Comparison of ENCODE assay signal across 7 cellular contexts in the genomic region with DNA sequence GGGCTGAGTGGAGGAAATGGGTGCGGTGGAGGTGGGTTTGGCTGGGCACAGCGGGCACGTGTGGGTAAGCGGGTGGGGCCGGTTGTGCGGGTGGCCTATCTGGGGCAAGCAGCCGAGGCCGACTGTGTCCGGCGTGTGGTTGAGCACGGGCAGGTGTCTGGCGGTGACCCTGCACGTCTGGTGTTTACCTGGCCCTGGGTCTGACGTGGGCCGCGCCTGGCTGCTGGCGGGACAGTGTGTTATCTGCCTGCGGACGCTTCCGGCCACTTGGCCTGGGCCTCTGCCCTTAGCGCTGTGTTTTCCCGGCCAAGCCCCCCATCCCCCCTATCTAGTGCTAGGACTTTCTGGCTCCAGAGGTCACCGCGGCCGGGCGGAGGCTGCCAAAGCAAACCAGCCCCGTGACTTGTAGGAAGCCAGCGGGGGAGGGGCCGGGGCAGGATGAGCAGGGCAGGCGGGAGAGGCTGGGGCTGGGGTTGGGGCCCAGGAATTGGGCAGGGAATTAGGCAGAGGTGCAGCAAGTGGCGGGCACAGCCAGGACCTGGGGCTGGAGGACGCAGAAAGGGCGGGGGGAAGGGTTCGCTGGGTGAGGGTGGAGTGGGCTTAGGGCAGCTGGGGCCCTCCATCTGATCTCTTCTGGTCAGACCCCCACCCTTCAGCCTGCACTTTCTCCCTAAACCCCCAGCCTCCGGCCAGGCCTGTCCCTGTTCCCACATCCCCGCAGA. TPM values are rescaled to one million over a fixed set of nuclear protein-coding genes. Genes with fewer than 3 reads are reported as not detected.
A peak's percentile ranks its signal among the peaks of the same experiment; 100 is the strongest.
DNase-seq lines count a peak whose midpoint lies in the region; ATAC-seq, FAIRE-seq and TF ChIP-seq lines count a peak whose summit lies in the region.

No MANE protein-coding gene starts in this region.

- H3K4me1 ChIP-seq in GM12878 (ENCODE audit: control insufficient read depth, insufficient read depth, low read length) (peaks cover 13% of the 10 kb centered on the region), kidney (ENCODE audit: control insufficient read depth in 1 of 2, insufficient read depth in 1 of 2, low read depth in 1 of 2, low read length in 2 of 2) (peaks cover 23 to 55% of the 10 kb centered on the region in 2 donors), spleen (peaks cover 47 to 90% (median 73%) of the 10 kb centered on the region in 6 donors)

- FAIRE-seq in GM12878 (lab: Jason Lieb, UNC) = no peak
- no peak for FAIRE-seq in kidney (lab: Jason Lieb, UNC)

- H3K36me3 ChIP-seq in GM12878 (ENCODE audit: control insufficient read depth in 2 of 2, insufficient read depth in 2 of 2, low read length in 1 of 2) = no peaks in the 10 kb centered on the region
- no peaks in the 10 kb centered on the region for H3K36me3 ChIP-seq in kidney (ENCODE audit: control insufficient read depth in 1 of 2, insufficient read depth in 2 of 2, low read length in 2 of 2)
- no peaks in the 10 kb centered on the region for H3K36me3 ChIP-seq in spleen

- POLR2A ChIA-PET in GM12878 (lab: Charles Lee) = no interaction called here

- no peaks in the 10 kb centered on the region for H3K9me3 ChIP-seq in GM12878 (replicated peaks; ENCODE audit: control insufficient read depth, insufficient read depth, low read length)
- H3K9me3 ChIP-seq in kidney (ENCODE audit: control insufficient read depth in 1 of 2, low read length in 2 of 2) = no peaks in the 10 kb centered on the region
- H3K9me3 ChIP-seq in spleen = no peaks in the 10 kb centered on the region

- SMC1A ChIA-PET in GM12878 (lab: Charles Lee; ENCODE audit: uncharacterized antibody, unreplicated experiment) = no interaction called here

- H3K27ac ChIP-seq in GM12878 (ENCODE audit: control insufficient read depth, insufficient read depth) (no peak overlapping the region), kidney (ENCODE audit: low read depth in 2 of 2, low read length in 2 of 2) (peak overlapping the region; percentile 94 to 97), spleen (peak overlapping the region; percentile 15 to 82 (median 78))

- peaks cover 0 to 5% of the 10 kb centered on the region in 2 experiments; a peak in 3 of 4 replicates for H3K27me3 ChIP-seq in GM12878 (replicated peaks in 1 of 2; ENCODE audit: control insufficient read depth in 2 of 2, insufficient read depth in 2 of 2, low read length in 1 of 2)
- peaks cover 0 to 25% (median 0%) of the 10 kb centered on the region in 7 donors for H3K27me3 ChIP-seq in spleen (replicated peaks in 1 of 7)

- in situ Hi-C loops in GM12878 (cut with MboI) = no loop called here

- TF ChIP-seq CTCF in GM12878 (IDR thresholded peaks at IDR 0.05 in 2 of 3, conservative IDR thresholded peaks at IDR 0.05 in 1 of 3; ENCODE audit: control insufficient read depth in 2 of 3, extremely low read depth in 1 of 3, insufficient read depth in 1 of 3, low read depth in 3 of 3, low read length in 3 of 3) (no peak), kidney (IDR thresholded peaks at IDR 0.05; ENCODE audit: borderline replicate concordance, extremely low read depth, insufficient read depth) (no peak), spleen (IDR thresholded peaks at IDR 0.05 in 8 of 11, conservative IDR thresholded peaks at IDR 0.05 in 3 of 11) (peak in 1 of 11 experiments; percentile 16)

- intact Hi-C loops in GM12878 (cut with micrococcal nuclease; ENCODE audit: unreplicated experiment) (no loop called here), kidney (cut with DNase I) (no loop called here), spleen (cut with DNase I; ENCODE audit: low total_unique reads) (no loop called here)

- no peak overlapping the region for H3K4me2 ChIP-seq in GM12878 (ENCODE audit: control insufficient read depth, insufficient read depth)

- H3K4me3 ChIP-seq in GM12878 = no peak overlapping the region
- peak overlapping the region; percentile 46 to 82 for H3K4me3 ChIP-seq in kidney (ENCODE audit: low read length in 2 of 2)
- H3K4me3 ChIP-seq in spleen = peak overlapping the region in 4 of 8 donors; percentile 28 to 60 (median 28)

- H3K9ac ChIP-seq in GM12878 (ENCODE audit: control insufficient read depth, insufficient read depth, low read length) = no peak overlapping the region
- peak overlapping the region in 1 of 2 donors; percentile 87 for H3K9ac ChIP-seq in kidney (ENCODE audit: low read length in 2 of 2)

- no peaks in the 10 kb centered on the region for H4K20me1 ChIP-seq in GM12878 (ENCODE audit: control insufficient read depth, insufficient read depth)

- TF ChIP-seq RAD21 in GM12878 (IDR thresholded peaks at IDR 0.05; ENCODE audit: insufficient read depth, low read depth, low read length) = no peak

- peak overlapping the region; percentile 34; the same call in 1 of the 2 replicates for H2AFZ ChIP-seq in GM12878 (ENCODE audit: control insufficient read depth, low read depth, low read length)

- no TSS peak for BruUV-seq in GM12878 (replicated peaks; lab: Mats Ljungman, UMichigan)

- 19% methylated on average over 25 of the region's 36 CpGs for WGBS in GM12878 (ENCODE audit: insufficient coverage, insufficient replicate concordance, low lambda C conversion rate, missing lambda C conversion rate)
- WGBS in spleen, 5 donors = 8 to 14% (median 9%) methylated on average over 14 to 36 of the region's 36 CpGs

- TF ChIP-seq POLR2A in GM12878 (IDR thresholded peaks at IDR 0.05; ENCODE audit: low read depth, low read length) = no peak
- TF ChIP-seq POLR2A in spleen (IDR thresholded peaks at IDR 0.05) = no peak

- no peak for TF ChIP-seq EP300 in GM12878 (IDR thresholded peaks at IDR 0.05; ENCODE audit: borderline replicate concordance in 1 of 2, control insufficient read depth in 1 of 2, low read depth in 2 of 2, low read length in 2 of 2)

- DNase-seq in OCI-M1 (lab: John Stamatoyannopoulos, UW) = peak; percentile 93
- no peak for DNase-seq in GM12878 (ENCODE audit: low read depth, low spot score)
- DNase-seq in kidney = peak; percentile 98
- DNase-seq in spleen = peak; percentile 92
- no peak for DNase-seq in AG08395 (ENCODE audit: low spot score)
- DNase-seq in retina = no peak

- ATAC-seq in GM12878 (peak; percentile 16), GM21825 (IDR thresholded peaks at IDR 0.05; ENCODE audit: unreplicated experiment) (no peak)

- no peaks in the 10 kb centered on the region for H3K79me2 ChIP-seq in GM12878 (ENCODE audit: control insufficient read depth, insufficient read depth, low read length)

- CTCF ChIA-PET in GM12878 (lab: Yijun Ruan, JAX) = no interaction called here

- RAD21 ChIA-PET in GM12878 (lab: Charles Lee; ENCODE audit: unreplicated experiment) = no interaction called here

RNA-seq across cellular contexts. Expression of a gene that starts 0.5 kb away (rescaled TPM):
- total RNA-seq in GM12878 (2013; cell fraction: nucleolus; rRNA removed) = not detected in 2 replicates
- total RNA-seq in GM12878 (2014; rRNA removed) (not detected in 2 replicates), GM12878 (2014; rRNA removed; fragmentation: Illumina TruSeq; extraction: Trizol) (not detected in 2 replicates), GM12878 (2021) (0.13 and 0.21 TPM in 2 replicates), kidney (134 TPM), spleen (1 to 10 TPM; 1.0 to 4.3 (median 2.4) TPM)
- polyA plus RNA-seq in GM12878 (2011; ENCODE audit: low read depth) = not detected
- polyA plus RNA-seq in GM12878 (2011; rRNA removed) (not detected in 2 replicates), GM12878 (2014; fragmentation: Illumina TruSeq; extraction: Trizol) (not detected in 2 replicates), GM12878 (2014; fragmentation: Nextera tagmentation; extraction: Ambion mirVana) (not detected), GM12878 (2014; rRNA removed) (0.16 TPM in 1 of 2 replicates, not detected in the other), GM12878 (2016; fragmentation: Nextera tagmentation; extraction: Ambion mirVana) (under 1 TPM in 1 of 2 experiments, not detected in 1; 0.35 TPM), kidney (ENCODE audit: insufficient read depth, low read depth, low replicate concordance) (331 TPM), spleen (1 to 10 TPM in 2 of 3 donors, under 1 TPM in 1; 0.86 to 2.4 (median 1.1) TPM)
- polyA plus RNA-seq in GM12878 (2011; cell fraction: cytosol; rRNA removed) = not detected in 2 replicates
- 0.12 TPM in 1 of 2 replicates, not detected in the other for polyA plus RNA-seq in GM12878 (2011; cell fraction: nucleus; rRNA removed)
- not detected in 2 replicates for polyA plus RNA-seq in GM12878 (2012)
- not detected in 2 replicates for polyA minus RNA-seq in GM12878 (2011; rRNA and poly(A)+ RNA removed)
- not detected in 2 replicates for polyA minus RNA-seq in GM12878 (2011; cell fraction: cytosol; rRNA and poly(A)+ RNA removed)
- not detected in 2 replicates for polyA minus RNA-seq in GM12878 (2011; cell fraction: nucleus; rRNA and poly(A)+ RNA removed)

RNA-seq across cellular contexts. Expression of a gene that starts 10.7 kb away (rescaled TPM):
- total RNA-seq in GM12878 (2013; cell fraction: nucleolus; rRNA removed) = 0.50 and 0.73 TPM in 2 replicates
- 0.06 and 0.16 TPM in 2 replicates for total RNA-seq in GM12878 (2014; rRNA removed)
- 0.04 TPM in 1 of 2 replicates, not detected in the other for total RNA-seq in GM12878 (2014; rRNA removed; fragmentation: Illumina TruSeq; extraction: Trizol)
- 0.27 and 0.33 TPM in 2 replicates for total RNA-seq in GM12878 (2021)
- 0.07 TPM for polyA plus RNA-seq in GM12878 (2011; ENCODE audit: low read depth)
- polyA plus RNA-seq in GM12878 (2011; rRNA removed) = 0.04 and 0.11 TPM in 2 replicates
- polyA plus RNA-seq in GM12878 (2011; cell fraction: cytosol; rRNA removed) = 0.09 and 0.15 TPM in 2 replicates
- polyA plus RNA-seq in GM12878 (2011; cell fraction: nucleus; rRNA removed) = 0.79 and 0.83 TPM in 2 replicates
- 0.15 and 0.16 TPM in 2 replicates for polyA plus RNA-seq in GM12878 (2012)
- polyA plus RNA-seq in GM12878 (2014; fragmentation: Illumina TruSeq; extraction: Trizol) = 0.13 and 0.62 TPM in 2 replicates
- polyA plus RNA-seq in GM12878 (2014; fragmentation: Nextera tagmentation; extraction: Ambion mirVana) = not detected
- 0.34 and 0.54 TPM in 2 replicates for polyA plus RNA-seq in GM12878 (2014; rRNA removed)
- polyA plus RNA-seq in GM12878 (2016; fragmentation: Nextera tagmentation; extraction: Ambion mirVana) = under 1 TPM in 1 of 2 experiments, not detected in 1; 0.08 TPM
- polyA minus RNA-seq in GM12878 (2011; rRNA and poly(A)+ RNA removed) = 0.07 and 0.26 TPM in 2 replicates
- not detected in 2 replicates for polyA minus RNA-seq in GM12878 (2011; cell fraction: cytosol; rRNA and poly(A)+ RNA removed)
- polyA minus RNA-seq in GM12878 (2011; cell fraction: nucleus; rRNA and poly(A)+ RNA removed) = 0.12 and 0.29 TPM in 2 replicates
- total RNA-seq in kidney = 24.1 TPM
- polyA plus RNA-seq in kidney (ENCODE audit: insufficient read depth, low read depth, low replicate concordance) = 9.6 TPM
- total RNA-seq in spleen = 10 to 100 TPM; 11.3 to 28.1 (median 16.7) TPM
- polyA plus RNA-seq in spleen = 1 to 10 TPM; 3.7 to 7.4 (median 5.9) TPM

RNA-seq across cellular contexts. Expression of a gene that starts 40.9 kb away (rescaled TPM):
- 208 and 225 TPM in 2 replicates for total RNA-seq in GM12878 (2013; cell fraction: nucleolus; rRNA removed)
- 36.1 and 41.9 TPM in 2 replicates for total RNA-seq in GM12878 (2014; rRNA removed)
- 14.8 and 16.9 TPM in 2 replicates for total RNA-seq in GM12878 (2014; rRNA removed; fragmentation: Illumina TruSeq; extraction: Trizol)
- total RNA-seq in GM12878 (2021) = 69.1 and 71.0 TPM in 2 replicates
- polyA plus RNA-seq in GM12878 (2011; ENCODE audit: low read depth) = 20.0 TPM
- polyA plus RNA-seq in GM12878 (2011; rRNA removed) = 32.2 and 60.8 TPM in 2 replicates
- polyA plus RNA-seq in GM12878 (2011; cell fraction: cytosol; rRNA removed) = 67.4 and 69.1 TPM in 2 replicates
- polyA plus RNA-seq in GM12878 (2011; cell fraction: nucleus; rRNA removed) = 169 and 199 TPM in 2 replicates
- 48.1 and 61.6 TPM in 2 replicates for polyA plus RNA-seq in GM12878 (2012)
- 21.9 and 32.7 TPM in 2 replicates for polyA plus RNA-seq in GM12878 (2014; fragmentation: Illumina TruSeq; extraction: Trizol)
- 1 to 10 TPM in 1 of 2 experiments, under 1 TPM in 1; 0.79 to 2.0 TPM for polyA plus RNA-seq in GM12878 (2014; fragmentation: Nextera tagmentation; extraction: Ambion mirVana)
- polyA plus RNA-seq in GM12878 (2014; rRNA removed) = 73.6 and 79.8 TPM in 2 replicates
- polyA plus RNA-seq in GM12878 (2016; fragmentation: Nextera tagmentation; extraction: Ambion mirVana) = 10 to 100 TPM; 22.1 to 37.9 TPM
- polyA minus RNA-seq in GM12878 (2011; rRNA and poly(A)+ RNA removed) = 47.9 and 85.8 TPM in 2 replicates
- 31.1 and 31.4 TPM in 2 replicates for polyA minus RNA-seq in GM12878 (2011; cell fraction: cytosol; rRNA and poly(A)+ RNA removed)
- polyA minus RNA-seq in GM12878 (2011; cell fraction: nucleus; rRNA and poly(A)+ RNA removed) = 29.5 and 41.4 TPM in 2 replicates
- 87.3 TPM for total RNA-seq in kidney
- polyA plus RNA-seq in kidney (ENCODE audit: insufficient read depth, low read depth, low replicate concordance) = 29.8 TPM
- total RNA-seq in spleen = 100 to 1,000 TPM in 5 of 7 donors, 10 to 100 TPM in 2; 80.3 to 177 (median 118) TPM
- 10 to 100 TPM; 30.0 to 63.2 (median 30.4) TPM for polyA plus RNA-seq in spleen

Comparison
In these comparisons a context has a peak if more than half of its experiments do, and no peak if none do; other contexts are left out.
1. DNase-seq: peak in OCI-M1 (single experiment), kidney (single experiment) and spleen (single experiment); none in GM12878 (single experiment), AG08395 (single experiment) and retina (single experiment).
2. RNA of a gene that starts 0.5 kb away (total RNA-seq): 134 TPM in kidney (single experiment); 1.0 to 4.3 TPM in spleen and 0.13 to 0.21 TPM in GM12878; every median in the first group is over 10 times any median in the second.
3. RNA of a gene that starts 10.7 kb away (total RNA-seq): 24.1 TPM in kidney (single experiment) and 11.3 to 28.1 TPM in spleen; 0.04 to 0.73 TPM in GM12878; every median in the first group is over 4 times any median in the second.